Comparison of ENCODE assay signal across 1 cellular context in the genomic region with DNA sequence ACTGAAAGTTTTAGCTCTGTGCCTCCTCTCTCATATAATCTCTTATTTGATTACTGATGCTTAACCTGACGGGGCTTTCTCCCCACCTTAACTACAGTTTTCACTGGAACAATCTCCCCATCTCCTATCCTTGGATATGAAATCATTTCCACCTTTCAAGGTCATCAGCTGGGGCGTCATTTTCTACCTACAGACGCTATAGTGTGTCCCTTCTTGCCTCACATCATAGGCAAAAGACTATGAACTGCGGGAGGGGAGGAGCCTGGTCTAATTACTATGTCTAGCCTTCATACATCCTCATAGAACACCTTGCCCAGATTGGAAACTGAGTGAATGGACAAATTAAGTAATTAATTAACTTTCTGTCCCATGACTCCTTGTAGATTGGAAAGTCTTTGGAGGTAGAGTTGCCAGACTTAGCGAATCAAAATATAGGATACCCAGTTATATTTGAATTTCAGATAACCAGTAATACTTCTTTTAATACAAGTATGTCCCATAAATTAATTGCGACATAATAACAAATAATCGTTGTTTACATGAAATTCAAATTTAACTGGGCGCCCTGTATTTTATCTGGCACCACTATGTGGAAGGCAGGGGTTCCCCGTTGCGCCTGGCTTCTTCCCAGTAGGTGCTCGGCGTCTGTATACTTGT.
TF ChIP-seq lines count a peak whose summit lies in the region.

No MANE protein-coding gene starts in this region.

TF ChIP-seq in H1, 55 proteins besides CTCF, POLR2A, EP300 and RAD21 (continued from another document):
- TF ChIP-seq BCL11A (IDR thresholded peaks at IDR 0.05; ENCODE audit: low read depth in 2 of 2, low read length in 2 of 2) (no peak), YY1 (IDR thresholded peaks at IDR 0.05; ENCODE audit: low read depth, low read length) (no peak), PHF8 (conservative IDR thresholded peaks at IDR 0.05; ENCODE audit: low read depth, low read length) (no peak), ATF2 (IDR thresholded peaks at IDR 0.05; ENCODE audit: low read length) (no peak), TBP (IDR thresholded peaks at IDR 0.05; ENCODE audit: low read depth, low read length) (no peak), BACH1 (IDR thresholded peaks at IDR 0.05; ENCODE audit: low read length) (no peak), ZNF274 (IDR thresholded peaks at IDR 0.05; ENCODE audit: borderline replicate concordance, extremely low read depth, low read length) (no peak), KDM4A (IDR thresholded peaks at IDR 0.05; ENCODE audit: low read depth, low read length, severe bottlenecking) (no peak), JUND (IDR thresholded peaks at IDR 0.05; ENCODE audit: low read length) (no peak), TAF7 (optimal IDR thresholded peaks at IDR 0.05; ENCODE audit: borderline replicate concordance, low read depth, low read length) (no peak), CBX5 (IDR thresholded peaks at IDR 0.05; ENCODE audit: low read depth, low read length) (no peak), SRF (IDR thresholded peaks at IDR 0.05; ENCODE audit: low read depth, low read length) (no peak), KDM5A (IDR thresholded peaks at IDR 0.05; ENCODE audit: low read length) (no peak), POLR2AphosphoS5 (IDR thresholded peaks at IDR 0.05; ENCODE audit: low read depth, low read length) (no peak)
